12 cellular contexts compared by ENCODE assay signal in genomic region chr1:207993477-207994445, GRCh38.
DNase-seq lines count a peak whose midpoint lies in the region; ATAC-seq and TF ChIP-seq lines count a peak whose summit lies in the region.
"Had no signal": no experiment of that assay in that cellular context is flagged by ENCODE, and none has a peak within 500 bp of the region (broad histone marks: within the 10 kb centered on the region; RNA-seq: fewer than 3 reads in every experiment).

No MANE protein-coding gene starts in this region.

- no peak overlapping the region for H3K27ac ChIP-seq in GM23248
- H3K27ac ChIP-seq: testis had no signal

- peak; percentile 56 for ATAC-seq in SK-N-SH treated with all-trans-retinoic acid at 6 μM for 48 hours
- no peak for ATAC-seq in stimulated activated naive CD8-positive, alpha-beta T cell treated with anti-CD3 and anti-CD28 coated beads, Interleukin-15, amount 100 ng/mL, for 72 hours

- peaks cover 16% of the 10 kb centered on the region; the same call in 1 of the 2 replicates for H3K27me3 ChIP-seq in GM23248 (replicated peaks; ENCODE audit: insufficient read depth)
- H3K27me3 ChIP-seq: testis had no signal

- H3K4me2 ChIP-seq in GM23248 (ENCODE audit: unreplicated experiment) = no peak overlapping the region

- H4K20me1 ChIP-seq in GM23248 (ENCODE audit: insufficient read depth) = no peaks in the 10 kb centered on the region

- H2AFZ ChIP-seq in GM23248 = no peak overlapping the region

- TF ChIP-seq CTCF in AG10803 (conservative IDR thresholded peaks at IDR 0.05; ENCODE audit: low read length) = peak; percentile 46

- in situ Hi-C loops in GM23248 (cut with MboI) = no loop called here

- H3K27me3 Mint-ChIP-seq in stimulated activated naive CD8-positive, alpha-beta T cell treated with anti-CD3 and anti-CD28 coated beads, Interleukin-15, amount 100 ng/mL, for 72 hours = peaks cover 27% of the 10 kb centered on the region

- H3K9me3 Mint-ChIP-seq in stimulated activated naive CD8-positive, alpha-beta T cell treated with anti-CD3 and anti-CD28 coated beads, Interleukin-15, amount 100 ng/mL, for 72 hours = no peaks in the 10 kb centered on the region
- H3K9me3 Mint-ChIP-seq: activated naive CD4-positive, alpha-beta T cell treated with anti-CD3 and anti-CD28 coated beads, Interleukin-2, amount 50 U/mL, for 72 hours had no signal

- H3K9me2 ChIP-seq in GM23248 (ENCODE audit: insufficient read depth) = no peaks in the 10 kb centered on the region

- H3K27ac Mint-ChIP-seq in stimulated activated naive CD8-positive, alpha-beta T cell treated with anti-CD3 and anti-CD28 coated beads, Interleukin-15, amount 100 ng/mL, for 72 hours = no peak overlapping the region
- H3K27ac Mint-ChIP-seq: activated naive CD4-positive, alpha-beta T cell treated with anti-CD3 and anti-CD28 coated beads, Interleukin-2, amount 50 U/mL, for 72 hours had no signal

- H3K4me3 ChIP-seq in AG10803 (ENCODE audit: low read length) (no peak overlapping the region), GM23248 (no peak overlapping the region)
- H3K4me3 ChIP-seq: testis had no signal

- no peak overlapping the region for H3K4me3 Mint-ChIP-seq in stimulated activated naive CD8-positive, alpha-beta T cell treated with anti-CD3 and anti-CD28 coated beads, Interleukin-15, amount 100 ng/mL, for 72 hours
- H3K4me3 Mint-ChIP-seq: IgD-negative memory B cell had no signal

- no peaks in the 10 kb centered on the region for H3K4me1 ChIP-seq in GM23248 (ENCODE audit: insufficient read depth)
- H3K4me1 ChIP-seq: testis had no signal

- H3K9ac ChIP-seq in GM23248 = no peak overlapping the region

- no peak for DNase-seq in AG10803 (ENCODE audit: low read depth)
- DNase-seq in GM23248 = peak; percentile 40
- peak; percentile 75 for DNase-seq in iPS-NIHi7 (ENCODE audit: extremely low spot score)
- DNase-seq in GOT3 (lab: John Stamatoyannopoulos, UW) = no peak
- no peak for DNase-seq in stimulated activated naive CD8-positive, alpha-beta T cell treated with anti-CD3 and anti-CD28 coated beads, Interleukin-15, amount 100 ng/mL, for 72 hours
- no peak for DNase-seq in stimulated activated CD4-positive, alpha-beta T cell treated with anti-CD3 and anti-CD28 coated beads, Interleukin-2, amount 100 ng/mL, for 48 hours
- no peak for DNase-seq in NCI-H1417 treated with DMSO at 0.1 percent for 48 hours (lab: John Stamatoyannopoulos, UW)
- DNase-seq: GF-D8, testis had no signal

- no peaks in the 10 kb centered on the region for H3F3A ChIP-seq in GM23248 (ENCODE audit: insufficient read depth)

- H3K36me3 ChIP-seq in GM23248 (ENCODE audit: low read depth) = no peaks in the 10 kb centered on the region

- H3K9me3 ChIP-seq in GM23248 (ENCODE audit: low read depth) = no peaks in the 10 kb centered on the region
- H3K9me3 ChIP-seq: testis had no signal

- WGBS in GM23248 (ENCODE audit: low coverage in 1 of 2, low lambda C conversion rate in 2 of 2, missing lambda C conversion rate in 2 of 2), 2 experiments = 74 to 75% methylated on average over 5 of the region's 5 CpGs

- no peaks in the 10 kb centered on the region for H3K4me1 Mint-ChIP-seq in stimulated activated naive CD8-positive, alpha-beta T cell treated with anti-CD3 and anti-CD28 coated beads, Interleukin-15, amount 100 ng/mL, for 72 hours
- H3K4me1 Mint-ChIP-seq: IgD-negative memory B cell had no signal

- no peaks in the 10 kb centered on the region for H3K79me2 ChIP-seq in GM23248 (ENCODE audit: insufficient read depth)

TF ChIP-seq in SK-N-SH treated with all-trans-retinoic acid at 6 μM for 48 hours, 23 proteins besides CTCF, POLR2A, EP300 and RAD21:
- TF ChIP-seq ISL1 (CRISPR knock-in tag; IDR thresholded peaks at IDR 0.05) = no peak
- no peak for TF ChIP-seq GLIS3 (CRISPR knock-in tag; IDR thresholded peaks at IDR 0.05)
- TF ChIP-seq RARB (CRISPR knock-in tag; IDR thresholded peaks at IDR 0.05) = no peak
- TF ChIP-seq, protein P1, sequence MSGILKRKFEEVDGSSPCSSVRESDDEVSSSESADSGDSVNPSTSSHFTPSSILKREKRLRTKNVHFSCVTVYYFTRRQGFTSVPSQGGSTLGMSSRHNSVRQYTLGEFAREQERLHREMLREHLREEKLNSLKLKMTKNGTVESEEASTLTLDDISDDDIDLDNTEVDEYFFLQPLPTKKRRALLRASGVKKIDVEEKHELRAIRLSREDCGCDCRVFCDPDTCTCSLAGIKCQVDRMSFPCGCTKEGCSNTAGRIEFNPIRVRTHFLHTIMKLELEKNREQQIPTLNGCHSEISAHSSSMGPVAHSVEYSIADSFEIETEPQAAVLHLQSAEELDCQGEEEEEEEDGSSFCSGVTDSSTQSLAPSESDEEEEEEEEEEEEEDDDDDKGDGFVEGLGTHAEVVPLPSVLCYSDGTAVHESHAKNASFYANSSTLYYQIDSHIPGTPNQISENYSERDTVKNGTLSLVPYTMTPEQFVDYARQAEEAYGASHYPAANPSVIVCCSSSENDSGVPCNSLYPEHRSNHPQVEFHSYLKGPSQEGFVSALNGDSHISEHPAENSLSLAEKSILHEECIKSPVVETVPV (CRISPR knock-in tag; IDR thresholded peaks at IDR 0.05) = no peak
- TF ChIP-seq ARNTL (CRISPR knock-in tag; IDR thresholded peaks at IDR 0.05; ENCODE audit: borderline replicate concordance, low read depth) = no peak
- TF ChIP-seq ZNF70 (CRISPR knock-in tag; IDR thresholded peaks at IDR 0.05) = no peak
- TF ChIP-seq ZFP3 (CRISPR knock-in tag; IDR thresholded peaks at IDR 0.05) = no peak
- TF ChIP-seq CREB5 (CRISPR knock-in tag; IDR thresholded peaks at IDR 0.05; ENCODE audit: low read depth) = no peak
- TF ChIP-seq ZNF8 (CRISPR knock-in tag; IDR thresholded peaks at IDR 0.05) = no peak
- TF ChIP-seq TSHZ2 (CRISPR knock-in tag; IDR thresholded peaks at IDR 0.05) = no peak
- TF ChIP-seq ZC3H10 (CRISPR knock-in tag; IDR thresholded peaks at IDR 0.05) = no peak
- no peak for TF ChIP-seq BACH2 (CRISPR knock-in tag; IDR thresholded peaks at IDR 0.05; ENCODE audit: borderline replicate concordance)
- no peak for TF ChIP-seq CSDC2 (CRISPR knock-in tag; IDR thresholded peaks at IDR 0.05)
- TF ChIP-seq, protein P2, sequence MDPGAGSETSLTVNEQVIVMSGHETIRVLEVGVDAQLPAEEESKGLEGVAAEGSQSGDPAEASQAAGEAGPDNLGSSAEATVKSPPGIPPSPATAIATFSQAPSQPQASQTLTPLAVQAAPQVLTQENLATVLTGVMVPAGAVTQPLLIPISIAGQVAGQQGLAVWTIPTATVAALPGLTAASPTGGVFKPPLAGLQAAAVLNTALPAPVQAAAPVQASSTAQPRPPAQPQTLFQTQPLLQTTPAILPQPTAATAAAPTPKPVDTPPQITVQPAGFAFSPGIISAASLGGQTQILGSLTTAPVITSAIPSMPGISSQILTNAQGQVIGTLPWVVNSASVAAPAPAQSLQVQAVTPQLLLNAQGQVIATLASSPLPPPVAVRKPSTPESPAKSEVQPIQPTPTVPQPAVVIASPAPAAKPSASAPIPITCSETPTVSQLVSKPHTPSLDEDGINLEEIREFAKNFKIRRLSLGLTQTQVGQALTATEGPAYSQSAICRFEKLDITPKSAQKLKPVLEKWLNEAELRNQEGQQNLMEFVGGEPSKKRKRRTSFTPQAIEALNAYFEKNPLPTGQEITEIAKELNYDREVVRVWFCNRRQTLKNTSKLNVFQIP (CRISPR knock-in tag; IDR thresholded peaks at IDR 0.05; ENCODE audit: borderline replicate concordance, low read depth) = no peak
- no peak for TF ChIP-seq OSR1 (CRISPR knock-in tag; IDR thresholded peaks at IDR 0.05)
- no peak for TF ChIP-seq ZFP30 (CRISPR knock-in tag; IDR thresholded peaks at IDR 0.05)
- TF ChIP-seq TOX (CRISPR knock-in tag; IDR thresholded peaks at IDR 0.05; ENCODE audit: borderline replicate concordance) = no peak

Comparison
In these comparisons a context has a peak if more than half of its experiments do, and no peak if none do; other contexts are left out.
1. DNase-seq: peak in GM23248 (single experiment) and iPS-NIHi7 (single experiment); none in AG10803 (single experiment), GOT3 (single experiment), stimulated activated naive CD8-positive, alpha-beta T cell treated with anti-CD3 and anti-CD28 coated beads, Interleukin-15, amount 100 ng/mL, for 72 hours (0 of 2), stimulated activated CD4-positive, alpha-beta T cell treated with anti-CD3 and anti-CD28 coated beads, Interleukin-2, amount 100 ng/mL, for 48 hours (0 of 2) and NCI-H1417 treated with DMSO at 0.1 percent for 48 hours (single experiment).